In genomic region chr1:111483166-111483565, GRCh38 we compare ENCODE assay signal across 19 cellular contexts. TPM values are rescaled to one million over a fixed set of nuclear protein-coding genes. Genes with fewer than 3 reads are reported as not detected.
DNase-seq lines count a peak whose midpoint lies in the region; ATAC-seq and TF ChIP-seq lines count a peak whose summit lies in the region.
"Had no signal": no experiment of that assay in that cellular context is flagged by ENCODE, and none has a peak within 500 bp of the region (broad histone marks: within the 10 kb centered on the region; RNA-seq: fewer than 3 reads in every experiment).

No MANE protein-coding gene starts in this region.

- TF ChIP-seq CTCF in left ventricle myocardium inferior (IDR thresholded peaks at IDR 0.05; ENCODE audit: borderline replicate concordance) (no peak), fibroblast of pulmonary artery (IDR thresholded peaks at IDR 0.05; ENCODE audit: low read length, missing control alignments) (no peak), testis (IDR thresholded peaks at IDR 0.05) (no peak)

- peaks cover 13% of the 10 kb centered on the region for H3K4me1 Mint-ChIP-seq in stimulated activated effector memory CD8-positive, alpha-beta T cell treated with anti-CD3 and anti-CD28 coated beads, Interleukin-12 subunit alpha, Interleukin-12 subunit beta, amount 100 ng/mL, for 72 hours

- no peak overlapping the region for H3K4me3 Mint-ChIP-seq in stimulated activated effector memory CD8-positive, alpha-beta T cell treated with anti-CD3 and anti-CD28 coated beads, Interleukin-12 subunit alpha, Interleukin-12 subunit beta, amount 100 ng/mL, for 72 hours
- H3K4me3 Mint-ChIP-seq: CD8-positive, alpha-beta memory T cell; GM23338 had no signal

- H3K4me3 ChIP-seq in left ventricle myocardium inferior (no peak overlapping the region), right cardiac atrium (ENCODE audit: low read length) (no peak overlapping the region), fibroblast of pulmonary artery (replicated peaks; ENCODE audit: low read depth, low read length) (no peak overlapping the region), testis (no peak overlapping the region)
- H3K4me3 ChIP-seq: BLaER1 treated with 17β-estradiol and CSF1 and Interleukin-3, amounts not matched to agents 10 nM and 100 nM; GM23338 had no signal

- DNase-seq in left ventricle myocardium inferior (no peak), right cardiac atrium (no peak), astrocyte of the hippocampus (ENCODE audit: low read depth, low spot score) (peak; percentile 10), fibroblast of pulmonary artery (ENCODE audit: low read depth) (peak; percentile 15), testis (no peak), T-helper 1 cell (no peak)
- no peak for DNase-seq in effector CD4-positive, alpha-beta T cell
- no peak for DNase-seq in stimulated activated effector memory CD8-positive, alpha-beta T cell treated with anti-CD3 and anti-CD28 coated beads, Interleukin-12 subunit alpha, Interleukin-12 subunit beta, amount 100 ng/mL, for 72 hours (ENCODE audit: low spot score in 2 of 2)
- DNase-seq: CD8-positive, alpha-beta memory T cell; DMS79; NCI-H1417; NCI-H2029; NCI-H510A; NCI-H774 had no signal

- no peak for ATAC-seq in right cardiac atrium
- ATAC-seq in stimulated activated effector memory CD8-positive, alpha-beta T cell treated with anti-CD3 and anti-CD28 coated beads, Interleukin-12 subunit alpha, Interleukin-12 subunit beta, amount 100 ng/mL, for 72 hours = no peak
- ATAC-seq: GM23338 had no signal

- H3K9me3 ChIP-seq in left ventricle myocardium inferior (replicated peaks) (no peaks in the 10 kb centered on the region), right cardiac atrium (ENCODE audit: control insufficient read depth, low read length) (no peaks in the 10 kb centered on the region), testis (no peaks in the 10 kb centered on the region)
- H3K9me3 ChIP-seq: BLaER1 treated with 17β-estradiol and CSF1 and Interleukin-3, amounts not matched to agents 10 nM and 100 nM had no signal

- H3K27ac Mint-ChIP-seq in stimulated activated effector memory CD8-positive, alpha-beta T cell treated with anti-CD3 and anti-CD28 coated beads, Interleukin-12 subunit alpha, Interleukin-12 subunit beta, amount 100 ng/mL, for 72 hours = no peak overlapping the region
- H3K27ac Mint-ChIP-seq: GM23338 had no signal

- peaks cover under 1% of the 10 kb centered on the region for H3K36me3 ChIP-seq in left ventricle myocardium inferior
- H3K36me3 ChIP-seq in testis (ENCODE audit: low read depth, missing control alignments) = no peaks in the 10 kb centered on the region

- H3K27me3 ChIP-seq in left ventricle myocardium inferior (ENCODE audit: low read depth) = no peaks in the 10 kb centered on the region
- H3K27me3 ChIP-seq in right cardiac atrium (ENCODE audit: control insufficient read depth, insufficient read depth) = no peaks in the 10 kb centered on the region
- H3K27me3 ChIP-seq in testis = no peaks in the 10 kb centered on the region
- H3K27me3 ChIP-seq: BLaER1 treated with 17β-estradiol and CSF1 and Interleukin-3, amounts not matched to agents 10 nM and 100 nM had no signal

- intact Hi-C loops in left ventricle myocardium inferior (cut with micrococcal nuclease) (loop anchor here (10.0 kb wide), 1 partner anchor 282 kb away; no protein-coding TSS in a partner anchor), right cardiac atrium (cut with DNase I) (loop anchor here in 3 of 4 donors (10.0 kb wide), 2 partner anchors 272 to 282 kb away; partner anchors contain the start of gene DDX20 (in 1 of the 3)), testis (cut with DNase I; ENCODE audit: low total_unique reads) (loop anchor here (10.0 kb wide), 1 partner anchor 272 kb away; the partner anchor contains the start of gene DDX20)

- H3K9me3 Mint-ChIP-seq in stimulated activated effector memory CD8-positive, alpha-beta T cell treated with anti-CD3 and anti-CD28 coated beads, Interleukin-12 subunit alpha, Interleukin-12 subunit beta, amount 100 ng/mL, for 72 hours = no peaks in the 10 kb centered on the region
- H3K9me3 Mint-ChIP-seq: CD8-positive, alpha-beta memory T cell; GM23338 had no signal

- no peak for TF ChIP-seq POLR2A in testis (IDR thresholded peaks at IDR 0.05)

- peaks cover 41% of the 10 kb centered on the region for H3K4me1 ChIP-seq in left ventricle myocardium inferior
- H3K4me1 ChIP-seq in right cardiac atrium (ENCODE audit: control insufficient read depth, insufficient read depth, low read length) = no peaks in the 10 kb centered on the region
- H3K4me1 ChIP-seq in testis = peaks cover 7% of the 10 kb centered on the region

- 47% methylated on average over 3 of the region's 3 CpGs for WGBS in right cardiac atrium
- WGBS in testis, 2 donors = 58 to 81% methylated on average over 3 of the region's 3 CpGs

- H3K36me3 Mint-ChIP-seq in stimulated activated effector memory CD8-positive, alpha-beta T cell treated with anti-CD3 and anti-CD28 coated beads, Interleukin-12 subunit alpha, Interleukin-12 subunit beta, amount 100 ng/mL, for 72 hours = peaks cover 3% of the 10 kb centered on the region

- H3K27ac ChIP-seq in left ventricle myocardium inferior (replicated peaks) (peak overlapping the region; percentile 62), right cardiac atrium (ENCODE audit: low read length) (no peak overlapping the region), testis (no peak overlapping the region)
- H3K27ac ChIP-seq: 22Rv1, HL-60 had no signal

RNA-seq across cellular contexts. Expression of gene C1orf162, which starts 9.4 kb away (rescaled TPM):
- total RNA-seq in left ventricle myocardium inferior (5.6 TPM), right cardiac atrium (10 to 100 TPM; 13.0 to 28.1 (median 18.0) TPM), testis (1 to 10 TPM; 5.4 to 6.9 TPM)
- polyA plus RNA-seq in right cardiac atrium (13.5 TPM), testis (ENCODE audit: insufficient read depth, low read depth, low replicate concordance) (15.4 TPM)

RNA-seq across cellular contexts. Expression of gene ADORA3, which starts 20.3 kb away (rescaled TPM):
- total RNA-seq in left ventricle myocardium inferior (3.1 TPM), right cardiac atrium (10 to 100 TPM in 1 of 4 donors, 1 to 10 TPM in 3; 5.4 to 10.9 (median 9.9) TPM), testis (1 to 10 TPM; 2.8 to 3.8 TPM)
- polyA plus RNA-seq in right cardiac atrium (2.0 TPM), testis (ENCODE audit: insufficient read depth, low read depth, low replicate concordance) (2.5 TPM)
- total RNA-seq: GM23338 had no signal
- polyA plus RNA-seq: AG04450; CD8-positive, alpha-beta memory T cell; GM23338 had no signal

RNA-seq across cellular contexts. Expression of gene TMIGD3, which starts 20.3 kb away (rescaled TPM):
- total RNA-seq in left ventricle myocardium inferior = 0.85 TPM
- total RNA-seq in right cardiac atrium = 1 to 10 TPM in 3 of 4 donors, under 1 TPM in 1; 0.82 to 9.5 (median 3.7) TPM
- polyA plus RNA-seq in right cardiac atrium = 2.1 TPM
- 10 to 100 TPM; 27.6 to 63.6 TPM for total RNA-seq in testis
- 148 TPM for polyA plus RNA-seq in testis (ENCODE audit: insufficient read depth, low read depth, low replicate concordance)
- total RNA-seq: GM23338 had no signal
- polyA plus RNA-seq: AG04450; CD8-positive, alpha-beta memory T cell; GM23338 had no signal

RNA-seq across cellular contexts. Expression of gene ATP5PB, which starts 33.9 kb away (rescaled TPM):
- total RNA-seq in left ventricle myocardium inferior = 671 TPM
- 100 to 1,000 TPM; 433 to 505 (median 493) TPM for total RNA-seq in right cardiac atrium
- 918 TPM for polyA plus RNA-seq in right cardiac atrium
- 100 to 1,000 TPM; 183 to 188 TPM for total RNA-seq in testis
- polyA plus RNA-seq in testis (ENCODE audit: insufficient read depth, low read depth, low replicate concordance) = 419 TPM

RNA-seq across cellular contexts. Expression of gene WDR77, which starts 34.1 kb away (rescaled TPM):
- total RNA-seq in left ventricle myocardium inferior (30.7 TPM), right cardiac atrium (10 to 100 TPM; 24.1 to 29.2 (median 27.9) TPM), testis (10 to 100 TPM; 32.6 to 33.8 TPM)
- polyA plus RNA-seq in right cardiac atrium (28.2 TPM), testis (ENCODE audit: insufficient read depth, low read depth, low replicate concordance) (33.7 TPM)

Comparison
In these comparisons a context has a peak if more than half of its experiments do, and no peak if none do; other contexts are left out.
1. DNase-seq: peak in astrocyte of the hippocampus (single experiment) and fibroblast of pulmonary artery (single experiment); none in left ventricle myocardium inferior (single experiment), right cardiac atrium (0 of 3), effector CD4-positive, alpha-beta T cell (single experiment), stimulated activated effector memory CD8-positive, alpha-beta T cell treated with anti-CD3 and anti-CD28 coated beads, Interleukin-12 subunit alpha, Interleukin-12 subunit beta, amount 100 ng/mL, for 72 hours (0 of 2), testis (single experiment) and T-helper 1 cell (0 of 5).